In genomic region chr16:17411263-17411662, GRCh38 we compare ENCODE assay signal across 1 cellular context.
TF ChIP-seq lines count a peak whose summit lies in the region.

No MANE protein-coding gene starts in this region.

TF ChIP-seq in HepG2, 621 proteins besides CTCF, POLR2A, EP300 and RAD21 (continued from another document):
- TF ChIP-seq MAF1 (CRISPR knock-in tag; IDR thresholded peaks at IDR 0.05; ENCODE audit: borderline replicate concordance) (no peak), ZNF670 (CRISPR knock-in tag; IDR thresholded peaks at IDR 0.05; ENCODE audit: borderline replicate concordance) (no peak), DBP (CRISPR knock-in tag; IDR thresholded peaks at IDR 0.05; ENCODE audit: not compliant biosample characterization) (no peak), MAFF (IDR thresholded peaks at IDR 0.05; ENCODE audit: low read depth, low read length) (0 out of 2 replicates have a peak, but pooled peaks have one; percentile 18), ZNF652 (CRISPR knock-in tag; IDR thresholded peaks at IDR 0.05; ENCODE audit: borderline replicate concordance, low read depth) (no peak), RFX5 (IDR thresholded peaks at IDR 0.05; ENCODE audit: low read depth, low read length) (no peak), MAFG (CRISPR knock-in tag; IDR thresholded peaks at IDR 0.05) (no peak), ZNF547 (CRISPR knock-in tag; IDR thresholded peaks at IDR 0.05) (no peak), HNRNPK (IDR thresholded peaks at IDR 0.05; ENCODE audit: low read depth, low read length, poor library complexity, severe bottlenecking) (no peak), SCMH1 (CRISPR knock-in tag; IDR thresholded peaks at IDR 0.05; ENCODE audit: borderline replicate concordance) (no peak), ZNF775 (CRISPR knock-in tag; IDR thresholded peaks at IDR 0.05; ENCODE audit: borderline replicate concordance) (no peak), RFXANK (CRISPR knock-in tag; IDR thresholded peaks at IDR 0.05) (no peak), ZSCAN5A (CRISPR knock-in tag; IDR thresholded peaks at IDR 0.05; ENCODE audit: borderline replicate concordance) (no peak), THAP8 (CRISPR knock-in tag; IDR thresholded peaks at IDR 0.05; ENCODE audit: borderline replicate concordance) (no peak), MAFK (conservative IDR thresholded peaks at IDR 0.05 in 1 of 2, IDR thresholded peaks at IDR 0.05 in 1 of 2; ENCODE audit: low read length in 2 of 2) (peak in 1 of 2 experiments; percentile 20; a peak in 2 of 4 replicates), ZFP37 (CRISPR knock-in tag; IDR thresholded peaks at IDR 0.05; ENCODE audit: borderline replicate concordance) (no peak), NR2F6 (IDR thresholded peaks at IDR 0.05) (no peak), NR2F6 (CRISPR knock-in tag; IDR thresholded peaks at IDR 0.05) (no peak), ZNF607 (CRISPR knock-in tag; IDR thresholded peaks at IDR 0.05; ENCODE audit: borderline replicate concordance) (no peak), ZNF263 (CRISPR knock-in tag; IDR thresholded peaks at IDR 0.05) (no peak)
